Comparison of ENCODE assay signal across 25 cellular contexts in the genomic region with DNA sequence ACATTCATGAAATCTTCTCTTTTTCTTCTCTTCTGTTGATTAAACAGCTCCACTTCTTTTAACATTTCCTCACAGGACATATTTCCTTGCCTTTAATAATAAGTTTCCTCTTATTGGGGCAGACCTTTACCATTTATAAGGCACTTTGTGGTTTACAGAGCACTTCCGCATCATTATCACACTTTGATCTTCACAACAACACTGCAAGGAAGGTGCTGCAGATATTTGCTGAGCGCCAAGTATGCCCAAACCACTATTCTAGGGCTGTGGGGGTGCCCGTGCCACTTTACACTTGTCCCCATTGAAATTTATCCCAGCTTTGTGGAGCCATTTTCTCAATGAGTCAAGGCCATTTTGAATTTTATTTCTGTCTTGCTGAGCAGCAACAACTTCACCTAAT.
"Had no signal": no experiment of that assay in that cellular context is flagged by ENCODE, and none has a peak within 500 bp of the region (broad histone marks: within the 10 kb centered on the region; RNA-seq: fewer than 3 reads in every experiment).

No MANE protein-coding gene starts in this region.

- H3K4me2 ChIP-seq: KMS-11, PC-9 had no signal

- H3K9ac ChIP-seq: KMS-11 had no signal

- H2AFZ ChIP-seq: PC-9 had no signal

- H3K4me3 Mint-ChIP-seq: IgD-negative memory B cell had no signal

- DNase-seq: Kasumi-1, MV-4-11, NCI-H1092, NCI-H1105 treated with DMSO at 0.1 percent for 48 hours, NCI-H1417 treated with DMSO at 0.1 percent for 48 hours, NCI-H146, NCI-H187, NCI-H2029, NCI-H2081 treated with DMSO at 0.1 percent for 48 hours, NCI-H2171, NCI-H226, NCI-H446, NCI-H510A, NCI-H524 treated with DMSO at 0.1 percent for 48 hours, NCI-H69, NCI-H774, PC-9, Peyer's patch, Right ventricle myocardium superior, SIG-M5 had no signal

- H3K9me3 ChIP-seq: Peyer's patch, SJSA1 had no signal

- H3K4me1 Mint-ChIP-seq: IgD-negative memory B cell had no signal

- H3K36me3 ChIP-seq: Peyer's patch, SJSA1 had no signal

- H3K36me3 Mint-ChIP-seq: IgD-negative memory B cell had no signal

- H3K27me3 ChIP-seq: Peyer's patch had no signal

- H3K27ac Mint-ChIP-seq: IgD-negative memory B cell had no signal

- H3K4me3 ChIP-seq: PC-9, Peyer's patch, SJSA1, SK-N-MC had no signal

- H3K27ac ChIP-seq: KMS-11, PC-9, Peyer's patch, SJSA1, SK-N-MC had no signal

- FAIRE-seq: HTR-8/SVneo had no signal

- H3K4me1 ChIP-seq: Peyer's patch, SJSA1 had no signal
